In the genomic region with DNA sequence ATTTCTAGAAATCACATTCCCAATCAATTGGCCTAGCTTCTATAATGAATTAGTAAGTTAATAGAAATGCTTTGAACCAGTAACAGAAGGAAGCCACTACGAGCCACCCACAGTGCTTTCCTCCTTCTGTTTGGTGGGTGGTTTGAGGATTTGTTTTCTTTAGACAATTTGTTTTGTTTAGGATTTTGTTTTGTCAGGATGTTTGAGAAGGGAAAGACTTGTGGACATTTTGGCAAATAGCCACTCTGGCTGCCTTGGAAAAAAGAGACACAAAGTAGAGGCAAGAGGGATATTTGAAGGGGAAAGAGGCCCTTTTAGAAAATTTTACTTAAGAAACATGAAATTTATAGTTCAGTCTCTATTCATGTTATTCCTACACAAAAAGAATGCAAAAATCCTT, we compare ENCODE assay signal across 28 cellular contexts. TPM values are rescaled to one million over a fixed set of nuclear protein-coding genes. Genes with fewer than 3 reads are reported as not detected.
DNase-seq lines count a peak whose midpoint lies in the region; ATAC-seq, FAIRE-seq and TF ChIP-seq lines count a peak whose summit lies in the region.
"Had no signal": no experiment of that assay in that cellular context is flagged by ENCODE, and none has a peak within 500 bp of the region (broad histone marks: within the 10 kb centered on the region; RNA-seq: fewer than 3 reads in every experiment).

No MANE protein-coding gene starts in this region.

- no peak for FAIRE-seq in K562 (lab: Jason Lieb, UNC)
- FAIRE-seq: D721Med, GM12892 had no signal

- no peak for TF ChIP-seq CTCF in HCT116 (IDR thresholded peaks at IDR 0.05 in 2 of 3, conservative IDR thresholded peaks at IDR 0.05 in 1 of 3; ENCODE audit: borderline replicate concordance in 1 of 3, insufficient read depth in 1 of 3, low read depth in 2 of 3, low read length in 2 of 3)
- TF ChIP-seq CTCF in K562 (IDR thresholded peaks at IDR 0.05 in 2 of 3, conservative IDR thresholded peaks at IDR 0.05 in 1 of 3; ENCODE audit: insufficient read depth in 2 of 3, low read depth in 1 of 3, low read length in 3 of 3), result no peak

- TF ChIP-seq RAD21 in HCT116 (IDR thresholded peaks at IDR 0.05; ENCODE audit: low read depth), result no peak
- no peak for TF ChIP-seq RAD21 in K562 (CRISPR knock-in tag; conservative IDR thresholded peaks at IDR 0.05 in 1 of 2, IDR thresholded peaks at IDR 0.05 in 1 of 2)

- intact Hi-C loops in HCT116 (cut with micrococcal nuclease) (no loop called here), K562 (cut with micrococcal nuclease) (no loop called here)

- H3K79me2 ChIP-seq in ACC112 (ENCODE audit: control insufficient read depth, insufficient read depth, low read length, unreplicated experiment), result no peaks in the 10 kb centered on the region
- 0 out of 2 replicates have a peak, but pooled peaks cover 8% of the 10 kb centered on the region for H3K79me2 ChIP-seq in HCT116 (ENCODE audit: insufficient read depth, low read length)
- H3K79me2 ChIP-seq in K562 (ENCODE audit: control insufficient read depth, insufficient read depth, low read length), result no peaks in the 10 kb centered on the region

- no peak overlapping the region for H3K9ac ChIP-seq in HCT116 (ENCODE audit: low read length)
- no peak overlapping the region for H3K9ac ChIP-seq in K562 (ENCODE audit: insufficient read depth in 1 of 2, low read depth in 2 of 2, low read length in 2 of 2)
- H3K9ac ChIP-seq: SK-N-SH had no signal

- peaks cover 36% of the 10 kb centered on the region for H3K36me3 ChIP-seq in ACC112 (ENCODE audit: insufficient read depth, low read length)
- peaks cover 21 to 27% of the 10 kb centered on the region in 2 experiments; a peak in 3 of 4 replicates for H3K36me3 ChIP-seq in HCT116 (ENCODE audit: control insufficient read depth in 1 of 2, insufficient read depth in 2 of 2, low read length in 2 of 2)
- peaks cover 52% of the 10 kb centered on the region for H3K36me3 ChIP-seq in K562 (ENCODE audit: control insufficient read depth, insufficient read depth, low read length)
- H3K36me3 ChIP-seq: ovary had no signal

- CTCF ChIA-PET in HCT116 (lab: Charles Lee), result interaction anchor here (1.8 kb wide), 1 partner anchor 15 kb away, joined by 8 read pairs; no protein-coding TSS in a partner anchor
- CTCF ChIA-PET in K562 (lab: Yijun Ruan, JAX; ENCODE audit: low intra/inter-chr PET ratio), result no interaction called here

- POLR2A ChIA-PET in HCT116 (lab: Charles Lee), result no interaction called here
- POLR2A ChIA-PET in K562 (lab: Yijun Ruan, JAX), result interaction anchor here (1.1 kb wide), 1 partner anchor 34 kb away, joined by 3 read pairs; no protein-coding TSS in a partner anchor

- BruUV-seq in HCT116 (replicated peaks; lab: Mats Ljungman, UMichigan) (no TSS peak), K562 (replicated peaks; lab: Mats Ljungman, UMichigan) (no TSS peak)

- H4K20me1 ChIP-seq in HCT116 (ENCODE audit: insufficient read depth) (no peaks in the 10 kb centered on the region), K562 (replicated peaks; ENCODE audit: control insufficient read depth, insufficient read depth, low read length) (no peaks in the 10 kb centered on the region)

- TF ChIP-seq EP300 in K562 (IDR thresholded peaks at IDR 0.05; ENCODE audit: low read length), result no peak

- peak overlapping the region; percentile 82 for H3K27ac ChIP-seq in ACC112 (ENCODE audit: low read depth, low read length)
- peak overlapping the region; percentile 45; the same call in 1 of the 2 replicates for H3K27ac ChIP-seq in HCT116 (ENCODE audit: low read depth, low read length)
- peak overlapping the region; percentile 46; the same call in 1 of the 3 replicates for H3K27ac ChIP-seq in K562 (ENCODE audit: extremely low read depth, low read depth, low read length)
- H3K27ac ChIP-seq: epithelial cell of prostate, ovary, RWPE1, suprapubic skin, VCaP had no signal

- no peak for TF ChIP-seq POLR2A in HCT116 (IDR thresholded peaks at IDR 0.05; ENCODE audit: borderline replicate concordance, extremely low read depth, insufficient read depth, insufficient read length)
- TF ChIP-seq POLR2A in K562 (conservative IDR thresholded peaks at IDR 0.05), result no peak

- H3K27me3 ChIP-seq in ACC112 (ENCODE audit: insufficient read depth, low read length) (no peaks in the 10 kb centered on the region), HCT116 (ENCODE audit: insufficient read depth, low read length) (no peaks in the 10 kb centered on the region), K562 (ENCODE audit: control insufficient read depth in 2 of 2, insufficient read depth in 2 of 2, low read length in 2 of 2) (no peaks in the 10 kb centered on the region)
- H3K27me3 ChIP-seq: ovary, suprapubic skin had no signal

- RAD21 ChIA-PET in HCT116 (lab: Charles Lee; ENCODE audit: low non-redundant PET in 1 of 2, low total read pairs in 2 of 2, uncharacterized antibody in 2 of 2, unreplicated experiment in 2 of 2), result no interaction called here

- ATAC-seq in HCT116, result peak; percentile 10; the same call in 1 of the 2 replicates
- no peak for ATAC-seq in K562
- ATAC-seq in HG03457 (IDR thresholded peaks at IDR 0.05; ENCODE audit: unreplicated experiment), result no peak
- ATAC-seq in HG03342 (IDR thresholded peaks at IDR 0.05; ENCODE audit: unreplicated experiment), result no peak
- ATAC-seq: natural killer cell; stimulated activated naive B cell treated with anti-CD40 and anti-IgM and Interleukin-4, amounts not matched to agents 10 μg/mL and 1 μg/mL and 100 μg/mL, for 72 hours had no signal

- in situ Hi-C loops in K562 (cut with MboI), result no loop called here

- H3K4me2 ChIP-seq in HCT116 (ENCODE audit: low read length) (peak overlapping the region; percentile 34), K562 (ENCODE audit: insufficient read depth, low read length) (no peak overlapping the region)
- H3K4me2 ChIP-seq: SK-N-SH had no signal

- H3K4me1 ChIP-seq in ACC112 (ENCODE audit: control insufficient read depth, insufficient read depth, low read length, unreplicated experiment) (peaks cover 29% of the 10 kb centered on the region), HCT116 (ENCODE audit: control insufficient read depth in 1 of 2, insufficient read depth in 2 of 2, low read length in 2 of 2) (peaks cover 16 to 25% of the 10 kb centered on the region in 2 experiments), K562 (replicated peaks in 1 of 2; ENCODE audit: control insufficient read depth in 2 of 2, insufficient read depth in 2 of 2, low read length in 2 of 2) (peaks cover 0 to 9% of the 10 kb centered on the region in 2 experiments; a peak in 1 of 5 replicates)
- H3K4me1 ChIP-seq: suprapubic skin had no signal

- WGBS in K562 (ENCODE audit: insufficient coverage, low coverage, missing lambda C conversion rate), result 80% methylated on average over 1 of the region's 1 CpG

- H3K9me2 ChIP-seq in HCT116 (ENCODE audit: insufficient read depth), result no peaks in the 10 kb centered on the region
- H3K9me2 ChIP-seq: SK-N-SH had no signal

- no peaks in the 10 kb centered on the region for H3K9me3 ChIP-seq in HCT116 (ENCODE audit: control insufficient read depth in 1 of 2, insufficient read depth in 1 of 2, low read depth in 1 of 2, low read length in 2 of 2)
- no peaks in the 10 kb centered on the region for H3K9me3 ChIP-seq in K562 (replicated peaks; ENCODE audit: control insufficient read depth, insufficient read depth, low read depth, low read length)
- H3K9me3 ChIP-seq: ovary, SK-N-SH, suprapubic skin had no signal

- H2AFZ ChIP-seq in ACC112 (ENCODE audit: low read length, unreplicated experiment) (no peak overlapping the region), HCT116 (ENCODE audit: low read depth, low read length, poor library complexity, severe bottlenecking) (no peak overlapping the region), K562 (ENCODE audit: low read depth, low read length) (no peak overlapping the region)

- H3K9me1 ChIP-seq in K562 (ENCODE audit: control insufficient read depth, insufficient read depth, low read length), result no peaks in the 10 kb centered on the region

- no peak overlapping the region for H3K4me3 ChIP-seq in ACC112 (ENCODE audit: low read depth, low read length)
- H3K4me3 ChIP-seq in HCT116 (replicated peaks in 1 of 2; ENCODE audit: low read depth in 1 of 2, low read length in 2 of 2), result no peak overlapping the region
- no peak overlapping the region for H3K4me3 ChIP-seq in K562
- H3K4me3 ChIP-seq: ovary, suprapubic skin had no signal

- no peak for DNase-seq in HCT116 (ENCODE audit: low read depth, low spot score)
- DNase-seq in K562 (ENCODE audit: extremely low read depth in 1 of 4, low spot score in 3 of 4), result no peak
- DNase-seq in lung microvascular endothelial cell (ENCODE audit: low read depth in 2 of 2), result peak; percentile 31 to 50
- no peak for DNase-seq in glomerular visceral epithelial cell (ENCODE audit: extremely low spot score)
- no peak for DNase-seq in NCI-H82 treated with DMSO at 0.1 percent for 48 hours (lab: John Stamatoyannopoulos, UW; ENCODE audit: unreplicated experiment)
- DNase-seq: activated CD4-positive, alpha-beta T cell treated with anti-CD3 and anti-CD28 coated beads, Interleukin-2, amount 10 ng/mL, durations not matched to agents 7 days and 5 days; activated naive CD4-positive, alpha-beta T cell treated with anti-CD3 and anti-CD28 coated beads, Interleukin-2, amount 50 U/mL, for 16 hours; C1 segment of cervical spinal cord; KBM-7; midbrain; natural killer cell; NCI-H1694 treated with DMSO at 0.1 percent for 48 hours; NCI-H526 treated with DMSO at 0.1 percent for 48 hours; ovary; right cardiac atrium; SK-N-SH; stimulated activated CD4-positive, alpha-beta T cell treated with anti-CD3 and anti-CD28 coated beads, Interleukin-12 subunit alpha, Interleukin-12 subunit beta, amount 100 ng/mL, for 4 hours; stimulated activated CD4-positive, alpha-beta T cell treated with anti-CD3 and anti-CD28 coated beads, Interleukin-4, amount 100 ng/mL, for 24 hours; stimulated activated naive B cell treated with anti-CD40 and anti-IgM and Interleukin-4, amounts not matched to agents 10 μg/mL and 1 μg/mL and 100 μg/mL, for 72 hours had no signal

RNA-seq across cellular contexts. Expression of a gene that starts 47.7 kb away (rescaled TPM):
- total RNA-seq in HCT116 (2021; ENCODE audit: unreplicated experiment) (52.5 TPM), K562 (2014; rRNA removed) (33.6 and 43.0 TPM in 2 replicates), K562 (2014; rRNA removed; fragmentation: Illumina TruSeq; extraction: Trizol) (67.4 and 89.5 TPM in 2 replicates), K562 (2015; rRNA removed; fragmentation: Illumina TruSeq; extraction: Trizol) (48.9 and 54.4 TPM in 2 replicates), K562 (2021) (45.6 and 49.2 TPM in 2 replicates), lung microvascular endothelial cell (60.1 and 63.1 TPM in 2 replicates)
- 20.7 and 34.5 TPM in 2 replicates for polyA plus RNA-seq in HCT116 (2012)
- 125 and 212 TPM in 2 replicates for total RNA-seq in K562 (2011; cell fraction: chromatin; rRNA removed; ENCODE audit: low replicate concordance)
- total RNA-seq in K562 (2011; cell fraction: nucleolus; rRNA removed), result 37.7 and 60.5 TPM in 2 replicates
- 98.7 and 143 TPM in 2 replicates for total RNA-seq in K562 (2011; cell fraction: nucleoplasm; rRNA removed)
- polyA plus RNA-seq in K562 (2011; rRNA removed) (52.0 and 60.1 TPM in 2 replicates), K562 (2014; fragmentation: Illumina TruSeq; extraction: Trizol) (49.4 and 53.8 TPM in 2 replicates), K562 (2014; fragmentation: Nextera tagmentation; extraction: Ambion mirVana) (10 to 100 TPM; 83.7 to 91.5 TPM), K562 (2014; rRNA removed) (47.1 and 56.6 TPM in 2 replicates)
- polyA plus RNA-seq in K562 (2011; cell fraction: cytosol; rRNA removed), result 11.0 and 16.5 TPM in 2 replicates
- 59.3 and 109 TPM in 2 replicates for polyA plus RNA-seq in K562 (2011; cell fraction: nucleus; rRNA removed)
- 41.1 and 65.3 TPM in 2 replicates for polyA plus RNA-seq in K562 (2012)
- 48.7 and 78.6 TPM in 2 replicates for polyA minus RNA-seq in K562 (2011; rRNA and poly(A)+ RNA removed)
- polyA minus RNA-seq in K562 (2011; cell fraction: cytosol; rRNA and poly(A)+ RNA removed), result 11.5 and 17.8 TPM in 2 replicates
- 92.6 and 179 TPM in 2 replicates for polyA minus RNA-seq in K562 (2011; cell fraction: nucleus; rRNA and poly(A)+ RNA removed)

Comparison
In these comparisons a context has a peak if more than half of its experiments do, and no peak if none do; other contexts are left out.
1. DNase-seq: peak in lung microvascular endothelial cell (2 of 2); none in HCT116 (single experiment), K562 (0 of 4), glomerular visceral epithelial cell (single experiment) and NCI-H82 treated with DMSO at 0.1 percent for 48 hours (single experiment).
2. Peak in every context shown above with its lines, with median percentiles within 50 percentile points of each other: H3K27ac ChIP-seq.